10 cellular contexts compared by ENCODE assay signal in the genomic region with DNA sequence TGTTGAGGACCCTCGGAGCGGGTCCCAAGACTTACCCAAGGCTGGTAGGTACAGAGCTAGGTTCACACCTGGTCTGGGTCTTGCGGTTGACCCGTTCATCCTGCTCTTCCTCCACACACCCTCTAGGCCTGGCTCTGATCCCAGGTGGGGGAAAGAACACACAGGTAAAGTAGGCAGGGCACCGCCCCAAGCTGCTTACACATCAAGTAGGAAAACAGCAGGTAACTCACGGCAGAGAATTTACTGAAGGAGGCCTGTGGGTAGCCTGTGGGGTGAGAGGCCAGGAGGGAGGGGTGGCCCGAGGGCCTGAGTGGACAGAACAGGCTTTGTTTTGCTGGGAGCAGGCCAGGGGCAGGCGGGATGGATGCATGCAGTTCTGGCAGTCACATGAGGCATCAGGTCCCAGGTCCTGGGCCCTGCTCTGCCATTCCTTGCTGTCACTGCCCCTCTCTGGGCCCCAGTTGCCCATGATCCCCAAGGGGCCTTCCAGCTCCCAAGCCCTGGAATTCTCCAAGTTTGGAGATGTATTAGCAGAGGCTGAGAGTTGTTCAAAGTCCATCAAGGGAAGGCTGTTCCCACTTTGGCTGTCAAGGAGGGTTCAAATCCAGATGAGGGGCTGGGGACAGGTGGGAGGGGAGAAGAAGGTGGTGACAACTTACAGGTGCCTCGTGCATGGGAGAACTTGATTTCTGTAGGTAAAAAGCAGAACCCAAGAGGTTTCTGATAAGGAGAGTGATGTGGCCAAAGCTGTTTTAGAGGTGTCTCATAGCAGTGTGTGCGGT. TPM values are rescaled to one million over a fixed set of nuclear protein-coding genes. Genes with fewer than 3 reads are reported as not detected.
DNase-seq lines count a peak whose midpoint lies in the region; ATAC-seq and TF ChIP-seq lines count a peak whose summit lies in the region.
"Had no signal": no experiment of that assay in that cellular context is flagged by ENCODE, and none has a peak within 500 bp of the region (broad histone marks: within the 10 kb centered on the region; RNA-seq: fewer than 3 reads in every experiment).

No MANE protein-coding gene starts in this region.

- ATAC-seq in HG03097 (IDR thresholded peaks at IDR 0.05; ENCODE audit: low FRiP score, unreplicated experiment) (no peak), GM21367 (IDR thresholded peaks at IDR 0.05; ENCODE audit: unreplicated experiment) (no peak), HG02973 (IDR thresholded peaks at IDR 0.05; ENCODE audit: unreplicated experiment) (no peak)
- ATAC-seq: activated T-helper 17 cell treated with anti-CD3 and anti-CD28 coated beads, Interleukin-2, amount 50 U/mL, for 72 hours; effector memory CD8-positive, alpha-beta T cell had no signal

- H3K9me2 ChIP-seq in PC-9 (ENCODE audit: insufficient read depth), result no peaks in the 10 kb centered on the region

- no TSS peak for BruUV-seq in PC-9 (replicated peaks; lab: Mats Ljungman, UMichigan)

- peaks cover 97% of the 10 kb centered on the region for H3K79me2 ChIP-seq in PC-9 (ENCODE audit: low read depth)

- peaks cover 69% of the 10 kb centered on the region for H4K20me1 ChIP-seq in PC-9 (ENCODE audit: insufficient read depth)

- DNase-seq in D341Med (ENCODE audit: low spot score) (peak; percentile 15), PC-9 (peak; percentile 98 to 100), left ventricle myocardium inferior (no peak), posterior vena cava (ENCODE audit: low spot score) (peak; percentile 76), T-helper 1 cell (no peak)
- DNase-seq: effector memory CD8-positive, alpha-beta T cell had no signal

- POLR2A ChIA-PET in PC-9 (lab: Charles Lee; ENCODE audit: unreplicated experiment), result interaction anchor here (0.5 to 1.7 kb wide), 6 partner anchors 10 to 129 kb away, joined by 3 to 21 read pairs (median 5); no protein-coding TSS in a partner anchor

- no peak for TF ChIP-seq CTCF in PC-9 (conservative IDR thresholded peaks at IDR 0.05)
- TF ChIP-seq CTCF in left ventricle myocardium inferior (IDR thresholded peaks at IDR 0.05; ENCODE audit: borderline replicate concordance), result no peak

- peak overlapping the region; percentile 98 for H3K4me2 ChIP-seq in PC-9

- no peaks in the 10 kb centered on the region for H3K27me3 ChIP-seq in PC-9 (ENCODE audit: insufficient read depth, low read depth)
- no peaks in the 10 kb centered on the region for H3K27me3 ChIP-seq in left ventricle myocardium inferior (ENCODE audit: low read depth)

- peaks cover 69% of the 10 kb centered on the region for H3K36me3 ChIP-seq in PC-9 (ENCODE audit: low read depth)
- H3K36me3 ChIP-seq in left ventricle myocardium inferior, result no peaks in the 10 kb centered on the region

- intact Hi-C loops in PC-9 (cut with micrococcal nuclease; ENCODE audit: unreplicated experiment) (loop anchor here (5.0 to 10.0 kb wide), 2 partner anchors 37 to 344 kb away; partner anchors contain the start of gene EMSY), left ventricle myocardium inferior (cut with micrococcal nuclease) (no loop called here), posterior vena cava (cut with DNase I) (loop anchor here in 1 of 2 donors (5.0 kb wide), 1 partner anchor 57 kb away; no protein-coding TSS in a partner anchor)

- peaks cover 52% of the 10 kb centered on the region for H3F3A ChIP-seq in PC-9 (ENCODE audit: insufficient read depth, low read depth)

- peak overlapping the region; percentile 94; the same call in 1 of the 2 replicates for H3K4me3 ChIP-seq in PC-9
- H3K4me3 ChIP-seq in left ventricle myocardium inferior, result peak overlapping the region; percentile 7

- H3K9me3 ChIP-seq in PC-9 (ENCODE audit: insufficient read depth, low read depth) (no peaks in the 10 kb centered on the region), left ventricle myocardium inferior (replicated peaks) (peaks cover 6% of the 10 kb centered on the region)

- CTCF ChIA-PET in PC-9 (lab: Charles Lee), result interaction anchor here (0.7 to 1.5 kb wide), 2 partner anchors 19 to 130 kb away, joined by 4 read pairs; no protein-coding TSS in a partner anchor

- H2AFZ ChIP-seq in PC-9, result no peak overlapping the region

- H3K4me1 ChIP-seq in PC-9 (replicated peaks; ENCODE audit: insufficient read depth) (peaks cover 85% of the 10 kb centered on the region), left ventricle myocardium inferior (peaks cover 85% of the 10 kb centered on the region)

- H3K27ac ChIP-seq in PC-9 (peak overlapping the region; percentile 85), left ventricle myocardium inferior (replicated peaks) (peak overlapping the region; percentile 47)

RNA-seq across cellular contexts. Expression of gene TSKU, which starts 5.7 kb away (rescaled TPM):
- total RNA-seq in PC-9 (2021) (89.3 and 99.4 TPM in 2 replicates), left ventricle myocardium inferior (12.1 TPM), posterior vena cava (10 to 100 TPM; 64.0 to 77.6 TPM)

Comparison
In these comparisons a context has a peak if more than half of its experiments do, and no peak if none do; other contexts are left out.
1. DNase-seq: peak in D341Med (single experiment), PC-9 (2 of 2) and posterior vena cava (single experiment); none in left ventricle myocardium inferior (single experiment) and T-helper 1 cell (0 of 5).